28 cellular contexts compared by ENCODE assay signal in genomic region chr12:120668797-120669054, GRCh38. TPM values are rescaled to one million over a fixed set of nuclear protein-coding genes. Genes with fewer than 3 reads are reported as not detected.
DNase-seq lines count a peak whose midpoint lies in the region; ATAC-seq, FAIRE-seq and TF ChIP-seq lines count a peak whose summit lies in the region.
"Had no signal": no experiment of that assay in that cellular context is flagged by ENCODE, and none has a peak within 500 bp of the region (broad histone marks: within the 10 kb centered on the region; RNA-seq: fewer than 3 reads in every experiment).

No MANE protein-coding gene starts in this region.

- H3K9me3 ChIP-seq in Panc1 (ENCODE audit: control insufficient read depth, insufficient read depth, low read depth, low read length), result no peaks in the 10 kb centered on the region
- no peaks in the 10 kb centered on the region for H3K9me3 ChIP-seq in H1 (ENCODE audit: insufficient read depth in 2 of 2, low read depth in 1 of 2, low read length in 1 of 2)
- H3K9me3 ChIP-seq in thyroid gland, result no peaks in the 10 kb centered on the region
- H3K9me3 ChIP-seq: gastroesophageal sphincter, upper lobe of left lung had no signal

- peak overlapping the region; percentile 26; the same call in 1 of the 2 replicates for H3K18ac ChIP-seq in H1 (ENCODE audit: extremely low read depth, low read length)

- H2BK12ac ChIP-seq in H1 (ENCODE audit: low read depth, low read length), result no peak overlapping the region

- intact Hi-C loops in Panc1 (cut with micrococcal nuclease; ENCODE audit: unreplicated experiment) (no loop called here), thyroid gland (cut with DNase I) (no loop called here)

- H2BK5ac ChIP-seq in H1 (ENCODE audit: low read depth, low read length), result peak overlapping the region; percentile 82

- H2BK120ac ChIP-seq in H1 (replicated peaks; ENCODE audit: low read depth, low read length), result no peak overlapping the region

- no peaks in the 10 kb centered on the region for H3K9me3 Mint-ChIP-seq in naive thymus-derived CD8-positive, alpha-beta T cell
- H3K9me3 Mint-ChIP-seq: activated naive CD8-positive, alpha-beta T cell treated with anti-CD3 and anti-CD28 coated beads, Interleukin-2, amount 10 ng/mL, durations not matched to agents 7 days and 5 days; central memory CD8-positive, alpha-beta T cell had no signal

- peaks cover 0 to 16% (median 0%) of the 10 kb centered on the region in 4 donors for H3K4me1 Mint-ChIP-seq in naive thymus-derived CD8-positive, alpha-beta T cell
- H3K4me1 Mint-ChIP-seq: activated CD4-positive, alpha-beta T cell treated with anti-CD3 and anti-CD28 coated beads for 36 hours; activated naive CD8-positive, alpha-beta T cell treated with anti-CD3 and anti-CD28 coated beads, Interleukin-2, amount 10 ng/mL, durations not matched to agents 7 days and 5 days; central memory CD8-positive, alpha-beta T cell; T-helper 17 cell had no signal

- no peaks in the 10 kb centered on the region for H3K36me3 Mint-ChIP-seq in naive thymus-derived CD8-positive, alpha-beta T cell
- H3K36me3 Mint-ChIP-seq: activated naive CD8-positive, alpha-beta T cell treated with anti-CD3 and anti-CD28 coated beads, Interleukin-2, amount 10 ng/mL, durations not matched to agents 7 days and 5 days; naive thymus-derived CD4-positive, alpha-beta T cell had no signal

- H2AFZ ChIP-seq in H1 (ENCODE audit: low read length), result no peak overlapping the region

- H3K27me3 Mint-ChIP-seq in naive thymus-derived CD8-positive, alpha-beta T cell, result peaks cover 0 to 1% (median 0%) of the 10 kb centered on the region in 5 donors
- H3K27me3 Mint-ChIP-seq: activated CD4-positive, alpha-beta T cell treated with anti-CD3 and anti-CD28 coated beads for 36 hours; naive thymus-derived CD4-positive, alpha-beta T cell had no signal

- H2BK20ac ChIP-seq in H1 (ENCODE audit: low read length), result no peak overlapping the region

- TF ChIP-seq CTCF in Panc1 (IDR thresholded peaks at IDR 0.05), result no peak
- no peak for TF ChIP-seq CTCF in H1 (IDR thresholded peaks at IDR 0.05; ENCODE audit: control extremely low read depth in 1 of 3, insufficient read depth in 1 of 3, low read depth in 1 of 3, low read length in 3 of 3)
- TF ChIP-seq CTCF in thyroid gland (IDR thresholded peaks at IDR 0.05), result no peak

- H4K20me1 ChIP-seq in H1 (replicated peaks in 1 of 2; ENCODE audit: control insufficient read depth in 1 of 2, insufficient read depth in 2 of 2, low read length in 2 of 2), result no peaks in the 10 kb centered on the region

- DNase-seq in Panc1 (ENCODE audit: low read depth, low spot score) (no peak), H1 (ENCODE audit: low read depth in 1 of 2, low spot score in 2 of 2) (no peak), thyroid gland (no peak), KBM-7 (no peak)
- DNase-seq in naive thymus-derived CD8-positive, alpha-beta T cell, result no peak
- DNase-seq: activated CD4-positive, alpha-beta T cell treated with anti-CD3 and anti-CD28 coated beads for 36 hours; activated effector memory CD4-positive, alpha-beta T cell treated with Interleukin-2 at 50 U/mL for 16 hours; activated naive CD8-positive, alpha-beta T cell treated with anti-CD3 and anti-CD28 coated beads, Interleukin-2, amount 10 ng/mL, durations not matched to agents 7 days and 5 days; activated T-cell treated with anti-CD3 and anti-CD28 coated beads for 4 hours; hippocampal formation; midbrain; naive thymus-derived CD4-positive, alpha-beta T cell; NCI-H1417; NCI-H345; NCI-H774; T-helper 17 cell; upper lobe of left lung had no signal

- H3K23ac ChIP-seq in H1 (ENCODE audit: insufficient read length), result no peak overlapping the region

- BruUV-seq in Panc1 (replicated peaks; lab: Mats Ljungman, UMichigan), result no TSS peak

- H3K27me3 ChIP-seq in Panc1 (ENCODE audit: control insufficient read depth, insufficient read depth, low read length), result no peaks in the 10 kb centered on the region
- no peaks in the 10 kb centered on the region for H3K27me3 ChIP-seq in H1 (replicated peaks in 1 of 4; ENCODE audit: control insufficient read depth in 3 of 4, extremely low read depth in 1 of 4, insufficient read depth in 3 of 4, low read length in 3 of 4)
- no peaks in the 10 kb centered on the region for H3K27me3 ChIP-seq in thyroid gland
- H3K27me3 ChIP-seq: dorsolateral prefrontal cortex, gastroesophageal sphincter, upper lobe of left lung had no signal

- TF ChIP-seq RAD21 in H1 (IDR thresholded peaks at IDR 0.05 in 1 of 2, conservative IDR thresholded peaks at IDR 0.05 in 1 of 2; ENCODE audit: low read depth in 2 of 2, low read length in 2 of 2), result no peak

- H2AK5ac ChIP-seq in H1 (ENCODE audit: low read depth, low read length), result no peak overlapping the region

- peak; percentile 20; the same call in 1 of the 2 replicates for ATAC-seq in Panc1
- no peak for ATAC-seq in naive thymus-derived CD8-positive, alpha-beta T cell
- ATAC-seq in HG02840 (IDR thresholded peaks at IDR 0.05; ENCODE audit: low FRiP score, unreplicated experiment), result no peak
- ATAC-seq: activated CD4-positive, alpha-beta T cell treated with anti-CD3 and anti-CD28 coated beads for 36 hours; K562; naive thymus-derived CD4-positive, alpha-beta T cell had no signal

- no peak overlapping the region for H3K56ac ChIP-seq in H1 (replicated peaks; ENCODE audit: insufficient read length, low read depth, low read length)

- H3K79me1 ChIP-seq in H1 (ENCODE audit: low read depth, low read length), result no peaks in the 10 kb centered on the region

- H3K36me3 ChIP-seq in Panc1 (ENCODE audit: control insufficient read depth, insufficient read depth, low read length) (no peaks in the 10 kb centered on the region), H1 (ENCODE audit: control insufficient read depth in 2 of 4, insufficient read depth in 4 of 4, low read length in 3 of 4) (no peaks in the 10 kb centered on the region), thyroid gland (no peaks in the 10 kb centered on the region)
- H3K36me3 ChIP-seq: gastroesophageal sphincter, upper lobe of left lung had no signal

- CTCF ChIA-PET in Panc1 (lab: Charles Lee), result no interaction called here
- CTCF ChIA-PET in H1 (lab: Charles Lee; ENCODE audit: partially characterized antibody), result interaction anchor here (0.8 to 5.7 kb wide), 4 partner anchors 11 to 84 kb away, joined by 3 to 77 read pairs (median 5); no protein-coding TSS in a partner anchor

- no peak overlapping the region for H4K91ac ChIP-seq in H1 (replicated peaks; ENCODE audit: insufficient read length, low read length)

- TF ChIP-seq POLR2A in GM19193 (IDR thresholded peaks at IDR 0.05; ENCODE audit: extremely low read depth, insufficient read depth, insufficient read length), result peak; percentile 4
- TF ChIP-seq POLR2A in H1 (IDR thresholded peaks at IDR 0.05; ENCODE audit: control extremely low read depth in 1 of 2, low read depth in 2 of 2, low read length in 2 of 2), result no peak
- no peak for TF ChIP-seq POLR2A in thyroid gland (IDR thresholded peaks at IDR 0.05)

- H3K4me3 ChIP-seq in Panc1 (ENCODE audit: low read depth in 2 of 2, low read length in 2 of 2), result no peak overlapping the region
- H3K4me3 ChIP-seq in H1 (ENCODE audit: extremely low read depth in 1 of 4, insufficient read depth in 2 of 4, low read depth in 3 of 4, low read length in 4 of 4), result peak overlapping the region in 1 of 4 experiments; percentile 33; a peak in 2 of 8 replicates
- no peak overlapping the region for H3K4me3 ChIP-seq in thyroid gland (replicated peaks in 1 of 3)
- H3K4me3 ChIP-seq: gastroesophageal sphincter, K562, skin epidermis, upper lobe of left lung had no signal

- peak overlapping the region; percentile 56 to 64 for H3K4me2 ChIP-seq in H1 (ENCODE audit: insufficient read depth in 1 of 2, low read depth in 2 of 2, low read length in 2 of 2)

- no peak overlapping the region for H3K27ac ChIP-seq in Panc1 (ENCODE audit: low read length)
- no peak overlapping the region for H3K27ac ChIP-seq in H1 (ENCODE audit: low read depth, low read length)
- H3K27ac ChIP-seq in thyroid gland, result peak overlapping the region; percentile 42 to 76 (median 72)
- H3K27ac ChIP-seq: gastroesophageal sphincter, SK-N-MC, upper lobe of left lung had no signal

- H3K4me1 ChIP-seq in Panc1 (ENCODE audit: control insufficient read depth, insufficient read depth, low read length) (no peaks in the 10 kb centered on the region), H1 (replicated peaks in 1 of 4; ENCODE audit: control insufficient read depth in 3 of 4, insufficient read depth in 4 of 4, low read length in 3 of 4) (peaks cover 7 to 19% (median 12%) of the 10 kb centered on the region in 4 experiments), thyroid gland (peaks cover 6 to 14% of the 10 kb centered on the region in 2 donors)
- H3K4me1 ChIP-seq: upper lobe of left lung had no signal

- no peak overlapping the region for H3K4me3 Mint-ChIP-seq in naive thymus-derived CD8-positive, alpha-beta T cell
- H3K4me3 Mint-ChIP-seq: activated CD4-positive, alpha-beta T cell treated with anti-CD3 and anti-CD28 coated beads for 36 hours; activated naive CD8-positive, alpha-beta T cell treated with anti-CD3 and anti-CD28 coated beads, Interleukin-2, amount 10 ng/mL, durations not matched to agents 7 days and 5 days; central memory CD8-positive, alpha-beta T cell; naive thymus-derived CD4-positive, alpha-beta T cell; T-helper 17 cell had no signal

- H3K27ac Mint-ChIP-seq in naive thymus-derived CD8-positive, alpha-beta T cell, result peak overlapping the region in 1 of 10 donors; percentile 63
- H3K27ac Mint-ChIP-seq: activated CD4-positive, alpha-beta T cell treated with anti-CD3 and anti-CD28 coated beads for 36 hours; activated naive CD8-positive, alpha-beta T cell treated with anti-CD3 and anti-CD28 coated beads, Interleukin-2, amount 10 ng/mL, durations not matched to agents 7 days and 5 days; naive thymus-derived CD4-positive, alpha-beta T cell had no signal

- 51% methylated on average over 4 of the region's 4 CpGs; no CpG with 5 or more reads in 1 of the 2 experiments for WGBS in H1 (ENCODE audit: extremely low coverage in 1 of 2, insufficient coverage in 1 of 2, insufficient read length in 1 of 2, insufficient replicate concordance in 2 of 2, low coverage in 1 of 2, low lambda C conversion rate in 2 of 2, missing lambda C conversion rate in 1 of 2), 2 experiments
- WGBS in thyroid gland, 2 donors, result 72 to 83% methylated on average over 4 of the region's 4 CpGs

- H3K4ac ChIP-seq in H1 (replicated peaks; ENCODE audit: insufficient read length, low read depth, low read length), result no peak overlapping the region

- peak overlapping the region; percentile 54 for H4K8ac ChIP-seq in H1 (ENCODE audit: extremely low read depth, insufficient read depth, low read length)

- FAIRE-seq in H1 (lab: Jason Lieb, UNC), result no peak
- FAIRE-seq: H54, islet of Langerhans, K562 had no signal

- no peak overlapping the region for H3K14ac ChIP-seq in H1 (ENCODE audit: insufficient read length)

- in situ Hi-C loops in Panc1 (cut with HindIII; ENCODE audit: low pct_unique_long_range_greater_than_20kb, low sequenced_read_pairs) (no loop called here), KBM-7 (cut with MboI; ENCODE audit: low pct_unique_long_range_greater_than_20kb, low sequenced_read_pairs) (no loop called here)

- TF ChIP-seq EP300 in H1 (IDR thresholded peaks at IDR 0.05; ENCODE audit: borderline replicate concordance in 1 of 2, low read depth in 2 of 2, low read length in 2 of 2), result no peak

- no peak overlapping the region for H3K9ac ChIP-seq in H1 (replicated peaks in 1 of 4; ENCODE audit: extremely low read depth in 1 of 4, low read depth in 3 of 4, low read length in 3 of 4)

- H4K5ac ChIP-seq in H1 (ENCODE audit: insufficient read length, low read depth, low read length), result no peak overlapping the region

- H3K79me2 ChIP-seq in H1 (ENCODE audit: control insufficient read depth in 1 of 2, insufficient read depth in 2 of 2, low read length in 2 of 2), result no peaks in the 10 kb centered on the region

- no peaks in the 10 kb centered on the region; the same call in 1 of the 2 replicates for H3K23me2 ChIP-seq in H1 (ENCODE audit: low read depth, low read length)

- no peak overlapping the region for H2BK15ac ChIP-seq in H1 (ENCODE audit: low read length)

- POLR2A ChIA-PET in Panc1 (lab: Charles Lee) (no interaction called here), H1 (lab: Charles Lee; ENCODE audit: partially characterized antibody) (interaction anchor here (0.9 to 3.1 kb wide), 4 partner anchors 11 to 23 kb away, joined by 3 to 15 read pairs (median 8); partner anchors contain the start of gene MLEC)
- POLR2A ChIA-PET in naive thymus-derived CD8-positive, alpha-beta T cell (lab: Charles Lee), result no interaction called here

RNA-seq across cellular contexts. Expression of gene MLEC, which starts 18.2 kb away (rescaled TPM):
- total RNA-seq in Panc1 (2021; ENCODE audit: unreplicated experiment) (171 TPM), thyroid gland (100 to 1,000 TPM; 122 to 288 (median 187) TPM)
- 87.4 TPM for polyA plus RNA-seq in Panc1 (2012; ENCODE audit: insufficient read length)
- total RNA-seq in H1 (2021; fragmentation: NEBNext Ultra II Directional; extraction: Animal tissue kit (Norgen Biotek cat#: 25700)), result 260 and 266 TPM in 2 replicates
- polyA plus RNA-seq in H1 (2011; rRNA removed), result 34.4 and 37.1 TPM in 2 replicates
- 50.8 TPM for polyA plus RNA-seq in H1 (2011; cell fraction: cytosol; rRNA removed)
- 26.0 TPM for polyA plus RNA-seq in H1 (2011; cell fraction: nucleus; rRNA removed)
- 98.6 to 133 TPM (median 116 TPM) in 4 replicates for polyA plus RNA-seq in H1 (2012, experiment 1 of 2)
- polyA plus RNA-seq in H1 (2012, experiment 2 of 2), result 61.6 TPM
- polyA plus RNA-seq in H1 (2013, experiment 1 of 2), result 141 TPM
- 191 TPM for polyA plus RNA-seq in H1 (2013, experiment 2 of 2)
- polyA minus RNA-seq in H1 (2011; rRNA and poly(A)+ RNA removed), result 89.4 and 147 TPM in 2 replicates
- 75.7 TPM for polyA minus RNA-seq in H1 (2011; cell fraction: cytosol; rRNA and poly(A)+ RNA removed)
- 32.8 TPM for polyA minus RNA-seq in H1 (2011; cell fraction: nucleus; rRNA and poly(A)+ RNA removed)
- total RNA-seq in naive thymus-derived CD8-positive, alpha-beta T cell, result 10 to 100 TPM; 40.7 to 44.6 TPM
- 10 to 100 TPM; 32.7 to 41.2 (median 36.0) TPM for polyA plus RNA-seq in naive thymus-derived CD8-positive, alpha-beta T cell

RNA-seq across cellular contexts. Expression of gene CABP1, which starts 28.3 kb away (rescaled TPM):
- not detected for total RNA-seq in Panc1 (2021; ENCODE audit: unreplicated experiment)
- not detected for polyA plus RNA-seq in Panc1 (2012; ENCODE audit: insufficient read length)
- 7.4 and 8.5 TPM in 2 replicates for total RNA-seq in H1 (2021; fragmentation: NEBNext Ultra II Directional; extraction: Animal tissue kit (Norgen Biotek cat#: 25700))
- 3.9 and 4.5 TPM in 2 replicates for polyA plus RNA-seq in H1 (2011; rRNA removed)
- 5.9 TPM for polyA plus RNA-seq in H1 (2011; cell fraction: cytosol; rRNA removed)
- polyA plus RNA-seq in H1 (2011; cell fraction: nucleus; rRNA removed), result 6.8 TPM
- polyA plus RNA-seq in H1 (2012, experiment 1 of 2), result 6.0 to 8.6 TPM (median 7.8 TPM) in 4 replicates
- polyA plus RNA-seq in H1 (2012, experiment 2 of 2), result 4.0 TPM
- 2.8 TPM for polyA plus RNA-seq in H1 (2013, experiment 1 of 2)
- polyA plus RNA-seq in H1 (2013, experiment 2 of 2), result 2.7 TPM
- polyA minus RNA-seq in H1 (2011; rRNA and poly(A)+ RNA removed), result 4.9 and 5.4 TPM in 2 replicates
- polyA minus RNA-seq in H1 (2011; cell fraction: cytosol; rRNA and poly(A)+ RNA removed), result 1.6 TPM
- polyA minus RNA-seq in H1 (2011; cell fraction: nucleus; rRNA and poly(A)+ RNA removed), result 5.4 TPM
- total RNA-seq in thyroid gland, result 1 to 10 TPM in 1 of 4 donors, under 1 TPM in 1, not detected in 2; 0.33 to 1.4 TPM
- total RNA-seq in naive thymus-derived CD8-positive, alpha-beta T cell, result under 1 TPM in 1 of 2 experiments, not detected in 1; 0.34 TPM
- polyA plus RNA-seq in naive thymus-derived CD8-positive, alpha-beta T cell, result not detected
- total RNA-seq: K562, osteoblast, T-helper 17 cell had no signal
- polyA plus RNA-seq: K562; naive thymus-derived CD4-positive, alpha-beta T cell had no signal

RNA-seq across cellular contexts. Expression of gene UNC119B, which starts 41.5 kb away (rescaled TPM):
- total RNA-seq in Panc1 (2021; ENCODE audit: unreplicated experiment), result 26.0 TPM
- 23.6 TPM for polyA plus RNA-seq in Panc1 (2012; ENCODE audit: insufficient read length)
- total RNA-seq in H1 (2021; fragmentation: NEBNext Ultra II Directional; extraction: Animal tissue kit (Norgen Biotek cat#: 25700)), result 50.1 and 51.9 TPM in 2 replicates
- polyA plus RNA-seq in H1 (2011; rRNA removed), result 40.5 and 40.6 TPM in 2 replicates
- 51.3 TPM for polyA plus RNA-seq in H1 (2011; cell fraction: cytosol; rRNA removed)
- polyA plus RNA-seq in H1 (2011; cell fraction: nucleus; rRNA removed), result 36.7 TPM
- polyA plus RNA-seq in H1 (2012, experiment 1 of 2), result 39.9 to 51.9 TPM (median 44.9 TPM) in 4 replicates
- polyA plus RNA-seq in H1 (2012, experiment 2 of 2), result 18.4 TPM
- 22.7 TPM for polyA plus RNA-seq in H1 (2013, experiment 1 of 2)
- 21.6 TPM for polyA plus RNA-seq in H1 (2013, experiment 2 of 2)
- 59.9 and 64.9 TPM in 2 replicates for polyA minus RNA-seq in H1 (2011; rRNA and poly(A)+ RNA removed)
- 33.0 TPM for polyA minus RNA-seq in H1 (2011; cell fraction: cytosol; rRNA and poly(A)+ RNA removed)
- polyA minus RNA-seq in H1 (2011; cell fraction: nucleus; rRNA and poly(A)+ RNA removed), result 28.7 TPM
- 10 to 100 TPM; 44.1 to 65.3 (median 61.6) TPM for total RNA-seq in thyroid gland
- total RNA-seq in naive thymus-derived CD8-positive, alpha-beta T cell, result 10 to 100 TPM; 23.3 to 24.2 TPM
- polyA plus RNA-seq in naive thymus-derived CD8-positive, alpha-beta T cell, result 10 to 100 TPM in 1 of 3 donors, 1 to 10 TPM in 2; 9.6 to 11.5 (median 9.7) TPM

RNA-seq across cellular contexts. Expression of gene ACADS, which starts 56.9 kb away (rescaled TPM):
- total RNA-seq in Panc1 (2021; ENCODE audit: unreplicated experiment), result 15.9 TPM
- polyA plus RNA-seq in Panc1 (2012; ENCODE audit: insufficient read length), result 16.9 TPM
- total RNA-seq in H1 (2021; fragmentation: NEBNext Ultra II Directional; extraction: Animal tissue kit (Norgen Biotek cat#: 25700)), result 3.9 and 4.9 TPM in 2 replicates
- 7.5 and 8.7 TPM in 2 replicates for polyA plus RNA-seq in H1 (2011; rRNA removed)
- 8.2 TPM for polyA plus RNA-seq in H1 (2011; cell fraction: cytosol; rRNA removed)
- polyA plus RNA-seq in H1 (2011; cell fraction: nucleus; rRNA removed), result 11.5 TPM
- polyA plus RNA-seq in H1 (2012, experiment 1 of 2), result 3.4 to 8.5 TPM (median 6.3 TPM) in 4 replicates
- polyA plus RNA-seq in H1 (2012, experiment 2 of 2), result 4.5 TPM
- polyA plus RNA-seq in H1 (2013, experiment 1 of 2), result 2.9 TPM
- 2.5 TPM for polyA plus RNA-seq in H1 (2013, experiment 2 of 2)
- 1.3 and 2.9 TPM in 2 replicates for polyA minus RNA-seq in H1 (2011; rRNA and poly(A)+ RNA removed)
- 3.9 TPM for polyA minus RNA-seq in H1 (2011; cell fraction: cytosol; rRNA and poly(A)+ RNA removed)
- polyA minus RNA-seq in H1 (2011; cell fraction: nucleus; rRNA and poly(A)+ RNA removed), result 3.2 TPM
- 10 to 100 TPM; 40.8 to 85.9 (median 65.1) TPM for total RNA-seq in thyroid gland
- 10 to 100 TPM; 14.7 to 15.6 TPM for total RNA-seq in naive thymus-derived CD8-positive, alpha-beta T cell
- polyA plus RNA-seq in naive thymus-derived CD8-positive, alpha-beta T cell, result 10 to 100 TPM; 17.7 to 25.7 (median 22.7) TPM

Comparison
In these comparisons a context has a peak if more than half of its experiments do, and no peak if none do; other contexts are left out.
1. H3K27ac ChIP-seq: peak in thyroid gland (3 of 3); none in Panc1 (single experiment) and H1 (single experiment).